ENCODE assay signal across 8 cellular contexts in genomic region chr1:38183747-38184146, GRCh38.
"Had no signal": no experiment of that assay in that cellular context is flagged by ENCODE, and none has a peak within 500 bp of the region (broad histone marks: within the 10 kb centered on the region; RNA-seq: fewer than 3 reads in every experiment).

No MANE protein-coding gene starts in this region.

- H3K4me3 ChIP-seq: GM23338, HAP-1 had no signal

- H3K9me3 ChIP-seq: HAP-1 had no signal

- H3K27ac Mint-ChIP-seq: GM23338, HFFc6 had no signal

- H3K9me3 Mint-ChIP-seq: HFFc6 had no signal

- H3K36me3 Mint-ChIP-seq: IgD-negative memory B cell had no signal

- FAIRE-seq: HepG2, HTR-8/SVneo had no signal

- ATAC-seq: HCT116, HepG2 had no signal

- DNase-seq: HFFc6, KBM-7 had no signal

- H3K36me3 ChIP-seq: HAP-1 had no signal

- H3K4me3 Mint-ChIP-seq: GM23338, HFFc6, IgD-negative memory B cell had no signal

- H3K4me1 ChIP-seq: HAP-1 had no signal
